In the genomic region with DNA sequence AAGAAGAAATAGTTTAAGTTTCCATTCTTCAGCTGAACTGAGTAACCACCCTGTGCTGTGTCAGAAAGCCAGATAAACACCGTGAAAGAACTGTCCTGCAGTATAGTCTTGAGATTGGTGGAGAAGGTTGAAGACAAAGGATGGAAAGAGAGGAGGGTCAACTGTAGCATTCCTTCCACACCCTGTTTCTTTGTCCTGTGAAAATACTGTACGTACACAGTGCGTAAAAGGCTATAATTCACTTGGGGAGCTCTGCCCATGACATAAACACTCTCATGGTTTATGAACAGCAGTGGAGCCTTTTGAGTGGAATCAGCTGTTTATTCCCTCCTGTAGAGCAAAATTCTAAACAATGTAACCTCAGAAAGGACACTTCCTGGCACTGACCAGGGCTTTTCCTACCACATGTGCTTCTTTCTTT, we compare ENCODE assay signal across 14 cellular contexts.
DNase-seq lines count a peak whose midpoint lies in the region; ATAC-seq, FAIRE-seq and TF ChIP-seq lines count a peak whose summit lies in the region.
"Had no signal": no experiment of that assay in that cellular context is flagged by ENCODE, and none has a peak within 500 bp of the region (broad histone marks: within the 10 kb centered on the region; RNA-seq: fewer than 3 reads in every experiment).

No MANE protein-coding gene starts in this region.

- TF ChIP-seq CTCF in endothelial cell of umbilical vein (IDR thresholded peaks at IDR 0.05; ENCODE audit: extremely low read depth in 1 of 2, insufficient read depth in 1 of 2, low read depth in 1 of 2, low read length in 2 of 2) = no peak

- DNase-seq in AG08395 (ENCODE audit: low spot score) (peak; percentile 54), NCI-H2227 (lab: John Stamatoyannopoulos, UW; ENCODE audit: unreplicated experiment) (peak; percentile 67), endothelial cell of umbilical vein (ENCODE audit: low read depth, low spot score) (peak; percentile 50), myocyte (ENCODE audit: low read depth) (peak; percentile 39), NCI-H510A (lab: John Stamatoyannopoulos, UW) (no peak), Karpas-422 (no peak)
- DNase-seq in activated naive CD4-positive, alpha-beta T cell treated with anti-CD3 and anti-CD28 coated beads, Interleukin-2, amount 50 U/mL, for 16 hours = no peak
- DNase-seq: left ventricle myocardium superior; NCI-H1092 treated with DMSO at 0.1 percent for 48 hours; NK-92 treated with Interleukin-12 subunit alpha and Interleukin-12 subunit beta, amount 100 ng/mL, for 24 hours; psoas muscle had no signal

- H3K9me2 ChIP-seq in Karpas-422 (replicated peaks; ENCODE audit: insufficient read depth, low read length) = no peaks in the 10 kb centered on the region

- H3K9ac ChIP-seq in endothelial cell of umbilical vein (replicated peaks; ENCODE audit: extremely low read depth, insufficient read depth, low read length) (no peak overlapping the region), Karpas-422 (ENCODE audit: low read length) (no peak overlapping the region)

- H3K27ac ChIP-seq in endothelial cell of umbilical vein (ENCODE audit: insufficient read depth, low read depth, low read length) (no peak overlapping the region), Karpas-422 (ENCODE audit: low read length) (no peak overlapping the region)
- H3K27ac ChIP-seq: C4-2B, psoas muscle, suprapubic skin had no signal

- H3K4me2 ChIP-seq in endothelial cell of umbilical vein (ENCODE audit: insufficient read depth, low read length) (peak overlapping the region; percentile 18), Karpas-422 (ENCODE audit: low read depth, low read length, poor library complexity, severe bottlenecking) (no peak overlapping the region)

- POLR2A ChIA-PET in endothelial cell of umbilical vein (lab: Charles Lee) = interaction anchor here (0.5 kb wide), 1 partner anchor 18 kb away, joined by 4 read pairs; no protein-coding TSS in a partner anchor

- no peaks in the 10 kb centered on the region for H4K20me1 ChIP-seq in endothelial cell of umbilical vein (replicated peaks; ENCODE audit: control insufficient read depth, extremely low read depth, insufficient read depth, low read length)
- no peaks in the 10 kb centered on the region for H4K20me1 ChIP-seq in Karpas-422 (ENCODE audit: insufficient read depth, low read depth, low read length)

- dilution Hi-C loops in endothelial cell of umbilical vein (cut with MboI; ENCODE audit: extremely low pct_ligation_motif_present, low sequenced_read_pairs) = no loop called here

- peak; percentile 24 for FAIRE-seq in endothelial cell of umbilical vein (lab: Jason Lieb, UNC)

- H3K27me3 ChIP-seq in endothelial cell of umbilical vein (ENCODE audit: control insufficient read depth in 2 of 2, insufficient read depth in 2 of 2, low read length in 2 of 2) (no peaks in the 10 kb centered on the region), Karpas-422 (ENCODE audit: low read length) (no peaks in the 10 kb centered on the region)
- H3K27me3 ChIP-seq: suprapubic skin had no signal

- H3K79me2 ChIP-seq in endothelial cell of umbilical vein (ENCODE audit: control insufficient read depth, insufficient read depth, low read length) (no peaks in the 10 kb centered on the region), Karpas-422 (ENCODE audit: low read length) (no peaks in the 10 kb centered on the region)

- no peak for ATAC-seq in GM18861 (IDR thresholded peaks at IDR 0.05; ENCODE audit: unreplicated experiment)
- ATAC-seq: left ventricle myocardium superior, psoas muscle had no signal

- H3K9me1 ChIP-seq in endothelial cell of umbilical vein (replicated peaks; ENCODE audit: control insufficient read depth, extremely low read depth, insufficient read depth, low read length) = no peaks in the 10 kb centered on the region

- H2AFZ ChIP-seq in endothelial cell of umbilical vein (ENCODE audit: low read depth, low read length) (peak overlapping the region; percentile 50), Karpas-422 (ENCODE audit: low read length) (no peak overlapping the region)

- no peaks in the 10 kb centered on the region for H3K36me3 ChIP-seq in endothelial cell of umbilical vein (ENCODE audit: control insufficient read depth in 2 of 2, extremely low read depth in 1 of 2, insufficient read depth in 2 of 2, low read length in 2 of 2)
- H3K36me3 ChIP-seq in Karpas-422 (ENCODE audit: insufficient read depth, low read length) = no peaks in the 10 kb centered on the region

- H3K9me3 ChIP-seq in endothelial cell of umbilical vein (replicated peaks; ENCODE audit: control insufficient read depth, insufficient read depth, low read length) (no peaks in the 10 kb centered on the region), Karpas-422 (ENCODE audit: low read length) (peaks cover 4% of the 10 kb centered on the region; the same call in 1 of the 2 replicates)
- H3K9me3 ChIP-seq: psoas muscle, suprapubic skin had no signal

- BruUV-seq in endothelial cell of umbilical vein (replicated peaks; lab: Mats Ljungman, UMichigan) = no TSS peak

- TF ChIP-seq POLR2A in endothelial cell of umbilical vein (IDR thresholded peaks at IDR 0.05; ENCODE audit: low read depth, low read length) = no peak

- intact Hi-C loops in endothelial cell of umbilical vein (cut with micrococcal nuclease) = no loop called here

- H3K4me1 ChIP-seq in endothelial cell of umbilical vein (ENCODE audit: control insufficient read depth, extremely low read depth, insufficient read depth, low read length) (peaks cover 5% of the 10 kb centered on the region), Karpas-422 (ENCODE audit: low read length) (no peaks in the 10 kb centered on the region)
- H3K4me1 ChIP-seq: psoas muscle, suprapubic skin had no signal

- no peak overlapping the region for H3K4me3 ChIP-seq in endothelial cell of umbilical vein (replicated peaks in 1 of 3; ENCODE audit: insufficient read depth in 1 of 3, low read depth in 1 of 3, low read length in 3 of 3)
- no peak overlapping the region for H3K4me3 ChIP-seq in Karpas-422 (ENCODE audit: low read length)
- H3K4me3 ChIP-seq: psoas muscle, suprapubic skin had no signal

- CTCF ChIA-PET in endothelial cell of umbilical vein (lab: Charles Lee) = interaction anchor here (0.9 kb wide), 1 partner anchor 90 kb away, joined by 3 read pairs; no protein-coding TSS in a partner anchor

TF ChIP-seq in endothelial cell of umbilical vein, 7 proteins besides CTCF, POLR2A, EP300 and RAD21:
- TF ChIP-seq FOS (IDR thresholded peaks at IDR 0.05; ENCODE audit: borderline replicate concordance, insufficient read depth, low read length) = no peak
- no peak for TF ChIP-seq GATA2 (IDR thresholded peaks at IDR 0.05; ENCODE audit: insufficient read depth, insufficient read length, low read depth, low read length)
- TF ChIP-seq EZH2 (IDR thresholded peaks at IDR 0.05; ENCODE audit: borderline replicate concordance, low read depth, low read length, severe bottlenecking) = no peak
- no peak for TF ChIP-seq MYC (IDR thresholded peaks at IDR 0.05; ENCODE audit: low read depth, low read length)
- no peak for TF ChIP-seq POLR2AphosphoS5 (IDR thresholded peaks at IDR 0.05; ENCODE audit: insufficient read depth, low read depth, low read length)
- no peak for TF ChIP-seq JUN (IDR thresholded peaks at IDR 0.05; ENCODE audit: borderline replicate concordance, insufficient read depth, insufficient read length, low read depth)
- TF ChIP-seq, protein P1, sequence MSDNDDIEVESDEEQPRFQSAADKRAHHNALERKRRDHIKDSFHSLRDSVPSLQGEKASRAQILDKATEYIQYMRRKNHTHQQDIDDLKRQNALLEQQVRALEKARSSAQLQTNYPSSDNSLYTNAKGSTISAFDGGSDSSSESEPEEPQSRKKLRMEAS (IDR thresholded peaks at IDR 0.05; ENCODE audit: insufficient read depth, insufficient read length) = no peak

Comparison
In these comparisons a context has a peak if more than half of its experiments do, and no peak if none do; other contexts are left out.
1. DNase-seq: peak in AG08395 (single experiment), NCI-H2227 (single experiment), endothelial cell of umbilical vein (single experiment) and myocyte (single experiment); none in activated naive CD4-positive, alpha-beta T cell treated with anti-CD3 and anti-CD28 coated beads, Interleukin-2, amount 50 U/mL, for 16 hours (single experiment), NCI-H510A (single experiment) and Karpas-422 (single experiment).